In genomic region chr21:35995522-35996088, GRCh38 we compare ENCODE assay signal across 24 cellular contexts.
DNase-seq lines count a peak whose midpoint lies in the region; FAIRE-seq and TF ChIP-seq lines count a peak whose summit lies in the region.
"Had no signal": no experiment of that assay in that cellular context is flagged by ENCODE, and none has a peak within 500 bp of the region (broad histone marks: within the 10 kb centered on the region; RNA-seq: fewer than 3 reads in every experiment).

No MANE protein-coding gene starts in this region.

- intact Hi-C loops in mammary epithelial cell (cut with micrococcal nuclease) (no loop called here), MCF 10A (cut with micrococcal nuclease) (no loop called here)

- H4K20me1 ChIP-seq in mammary epithelial cell (ENCODE audit: insufficient read depth, low read length) = no peaks in the 10 kb centered on the region
- H4K20me1 ChIP-seq in Loucy (ENCODE audit: insufficient read depth, low read length, poor library complexity, severe bottlenecking) = no peaks in the 10 kb centered on the region

- no peaks in the 10 kb centered on the region for H3K9me3 ChIP-seq in mammary epithelial cell (replicated peaks; ENCODE audit: insufficient read depth, low read length)
- H3K9me3 ChIP-seq in Loucy (ENCODE audit: insufficient read depth, low read depth, low read length) = no peaks in the 10 kb centered on the region
- H3K9me3 ChIP-seq: adrenal gland, neutrophil, psoas muscle, testis had no signal

- H3K4me3 Mint-ChIP-seq in MCF 10A (ENCODE audit: unreplicated experiment) = no peak overlapping the region
- H3K4me3 Mint-ChIP-seq: CD4-positive, CD25-positive, alpha-beta regulatory T cell; stimulated activated memory B cell treated with anti-CD40 and anti-IgM and Interleukin-4, amounts not matched to agents 10 μg/mL and 1 μg/mL and 100 μg/mL, for 72 hours had no signal

- H3K4me2 ChIP-seq in mammary epithelial cell (ENCODE audit: insufficient read depth, low read depth, low read length) = no peak overlapping the region
- H3K4me2 ChIP-seq in Loucy (ENCODE audit: low read depth, low read length, poor library complexity, severe bottlenecking) = peak overlapping the region; percentile 31

- H3K79me2 ChIP-seq in mammary epithelial cell (ENCODE audit: insufficient read depth, low read length) (no peaks in the 10 kb centered on the region), Loucy (ENCODE audit: insufficient read depth, low read length) (no peaks in the 10 kb centered on the region)

- DNase-seq in mammary epithelial cell = peak; percentile 14
- no peak for DNase-seq in MCF 10A (ENCODE audit: unreplicated experiment)
- peak; percentile 60 for DNase-seq in NCI-H2196 treated with DMSO at 0.1 percent for 48 hours (lab: John Stamatoyannopoulos, UW; ENCODE audit: unreplicated experiment)
- no peak for DNase-seq in bronchial epithelial cell (ENCODE audit: low read depth)
- DNase-seq in HK-2 (ENCODE audit: unreplicated experiment) = no peak
- no peak for DNase-seq in amygdala (lab: John Stamatoyannopoulos, UW)
- DNase-seq in GOT3 (lab: John Stamatoyannopoulos, UW) = no peak
- DNase-seq: activated CD4-positive, CD25-positive, alpha-beta regulatory T cell; adrenal gland; CD4-positive, CD25-positive, alpha-beta regulatory T cell; cortex of kidney; DMS 273 treated with DMSO at 0.1 percent for 48 hours; KBM-7; NCI-H2171; NCI-H69; psoas muscle; Right ventricle myocardium superior; testis had no signal

- no TSS peak for BruUV-seq in mammary epithelial cell (replicated peaks; lab: Mats Ljungman, UMichigan)
- no TSS peak for BruUV-seq in MCF 10A (replicated peaks; lab: Mats Ljungman, UMichigan)

- H3K27me3 Mint-ChIP-seq in MCF 10A (ENCODE audit: insufficient read depth, unreplicated experiment) = peaks cover 51% of the 10 kb centered on the region

- H3K36me3 Mint-ChIP-seq in MCF 10A (ENCODE audit: insufficient read depth, unreplicated experiment) = no peaks in the 10 kb centered on the region
- H3K36me3 Mint-ChIP-seq: CD4-positive, CD25-positive, alpha-beta regulatory T cell; stimulated activated memory B cell treated with anti-CD40 and anti-IgM and Interleukin-4, amounts not matched to agents 10 μg/mL and 1 μg/mL and 100 μg/mL, for 72 hours had no signal

- H3K4me3 ChIP-seq in mammary epithelial cell (replicated peaks in 1 of 3; ENCODE audit: insufficient read depth in 1 of 3, low read depth in 2 of 3, low read length in 3 of 3) (no peak overlapping the region), Loucy (ENCODE audit: low read length, poor library complexity, severe bottlenecking) (no peak overlapping the region), bronchial epithelial cell (ENCODE audit: low read depth, low read length) (no peak overlapping the region)
- H3K4me3 ChIP-seq: adrenal gland, GM12878, psoas muscle, testis had no signal

- no peaks in the 10 kb centered on the region for H3K36me3 ChIP-seq in mammary epithelial cell (ENCODE audit: insufficient read depth, low read length)
- no peaks in the 10 kb centered on the region for H3K36me3 ChIP-seq in Loucy (ENCODE audit: insufficient read depth, low read length)
- no peaks in the 10 kb centered on the region for H3K36me3 ChIP-seq in bronchial epithelial cell (ENCODE audit: control insufficient read depth, insufficient read depth, low read length)
- H3K36me3 ChIP-seq: adrenal gland, neutrophil had no signal

- 25% methylated on average over 4 of the region's 4 CpGs for WGBS in mammary epithelial cell (ENCODE audit: low coverage, missing lambda C conversion rate)

- no peaks in the 10 kb centered on the region for H3K4me1 Mint-ChIP-seq in MCF 10A (ENCODE audit: insufficient read depth, unreplicated experiment)
- H3K4me1 Mint-ChIP-seq: stimulated activated memory B cell treated with anti-CD40 and anti-IgM and Interleukin-4, amounts not matched to agents 10 μg/mL and 1 μg/mL and 100 μg/mL, for 72 hours had no signal

- peak; percentile 75 for FAIRE-seq in bronchial epithelial cell (lab: Jason Lieb, UNC)
- FAIRE-seq: endothelial cell of umbilical vein, GM12878 had no signal

- H3K27ac Mint-ChIP-seq in MCF 10A (ENCODE audit: low read depth, unreplicated experiment) = no peak overlapping the region
- H3K27ac Mint-ChIP-seq: activated T-helper 2 cell treated with anti-CD3 and anti-CD28 coated beads, Interferon-gamma antibody, Interleukin-2, Interleukin-4, amounts not matched to agents 10 μg/mL and 5 μg/mL and 100 μg/mL, durations not matched to agents 14 hours and 24 hours and 36 hours; CD4-positive, CD25-positive, alpha-beta regulatory T cell; stimulated activated memory B cell treated with anti-CD40 and anti-IgM and Interleukin-4, amounts not matched to agents 10 μg/mL and 1 μg/mL and 100 μg/mL, for 72 hours had no signal

- no peak overlapping the region for H3K27ac ChIP-seq in mammary epithelial cell (ENCODE audit: insufficient read depth, low read depth, low read length)
- H3K27ac ChIP-seq: adrenal gland, neutrophil, psoas muscle, testis had no signal

- H3K4me1 ChIP-seq in mammary epithelial cell (ENCODE audit: insufficient read depth, low read length) = no peaks in the 10 kb centered on the region
- peaks cover 10% of the 10 kb centered on the region for H3K4me1 ChIP-seq in Loucy (ENCODE audit: insufficient read depth, low read length, poor library complexity, severe bottlenecking)
- H3K4me1 ChIP-seq: adrenal gland, psoas muscle, testis had no signal

- POLR2A ChIA-PET in MCF 10A (lab: Yijun Ruan, JAX) = no interaction called here

- dilution Hi-C loops in mammary epithelial cell (cut with HindIII; ENCODE audit: low sequenced_read_pairs) = no loop called here

- CTCF ChIA-PET in mammary epithelial cell (lab: Charles Lee; ENCODE audit: low non-redundant PET) = no interaction called here
- CTCF ChIA-PET in MCF 10A (lab: Yijun Ruan, JAX) = interaction anchor here (0.6 to 0.7 kb wide), 4 partner anchors 144 to 1487 kb away, joined by 3 read pairs; no protein-coding TSS in a partner anchor

- TF ChIP-seq CTCF in mammary epithelial cell (conservative IDR thresholded peaks at IDR 0.05 in 1 of 2, IDR thresholded peaks at IDR 0.05 in 1 of 2; ENCODE audit: extremely low read depth in 1 of 2, insufficient read depth in 1 of 2, low read depth in 1 of 2, low read length in 2 of 2) (no peak), MCF 10A (IDR thresholded peaks at IDR 0.05; ENCODE audit: unreplicated experiment) (no peak), Loucy (conservative IDR thresholded peaks at IDR 0.05; ENCODE audit: low read length) (no peak), bronchial epithelial cell (IDR thresholded peaks at IDR 0.05; ENCODE audit: insufficient read depth, low read length, severe bottlenecking) (no peak)

- H3K9ac ChIP-seq in mammary epithelial cell (ENCODE audit: insufficient read depth, low read length) (no peak overlapping the region), Loucy (ENCODE audit: low read depth, low read length, poor library complexity, severe bottlenecking) (no peak overlapping the region)

- H2AFZ ChIP-seq in mammary epithelial cell (ENCODE audit: low read depth, low read length) = no peak overlapping the region
- no peak overlapping the region for H2AFZ ChIP-seq in Loucy (ENCODE audit: low read length)

- H3K9me2 ChIP-seq in Loucy (replicated peaks; ENCODE audit: low read depth, low read length) = no peaks in the 10 kb centered on the region

- in situ Hi-C loops in mammary epithelial cell (cut with MboI; ENCODE audit: low sequenced_read_pairs in 2 of 2) = no loop called here

- H3K27me3 ChIP-seq in mammary epithelial cell (ENCODE audit: insufficient read depth, low read length) (peaks cover 2% of the 10 kb centered on the region), Loucy (ENCODE audit: insufficient read depth, low read length, poor library complexity, severe bottlenecking) (peaks cover 21% of the 10 kb centered on the region), bronchial epithelial cell (ENCODE audit: control insufficient read depth, insufficient read depth, low read length) (peaks cover 4% of the 10 kb centered on the region)
- H3K27me3 ChIP-seq: testis had no signal

- no peaks in the 10 kb centered on the region for H3F3A ChIP-seq in Loucy (ENCODE audit: low read depth)

- no peaks in the 10 kb centered on the region for H3K9me3 Mint-ChIP-seq in MCF 10A (ENCODE audit: unreplicated experiment)
- H3K9me3 Mint-ChIP-seq: activated T-helper 2 cell treated with anti-CD3 and anti-CD28 coated beads, Interferon-gamma antibody, Interleukin-2, Interleukin-4, amounts not matched to agents 10 μg/mL and 5 μg/mL and 100 μg/mL, durations not matched to agents 14 hours and 24 hours and 36 hours; stimulated activated memory B cell treated with anti-CD40 and anti-IgM and Interleukin-4, amounts not matched to agents 10 μg/mL and 1 μg/mL and 100 μg/mL, for 72 hours had no signal

Comparison
In these comparisons a context has a peak if more than half of its experiments do, and no peak if none do; other contexts are left out.
1. DNase-seq: peak in mammary epithelial cell (single experiment) and NCI-H2196 treated with DMSO at 0.1 percent for 48 hours (single experiment); none in MCF 10A (single experiment), bronchial epithelial cell (single experiment), HK-2 (single experiment), amygdala (0 of 56) and GOT3 (single experiment).